ENCODE assay signal across 21 cellular contexts in the genomic region with DNA sequence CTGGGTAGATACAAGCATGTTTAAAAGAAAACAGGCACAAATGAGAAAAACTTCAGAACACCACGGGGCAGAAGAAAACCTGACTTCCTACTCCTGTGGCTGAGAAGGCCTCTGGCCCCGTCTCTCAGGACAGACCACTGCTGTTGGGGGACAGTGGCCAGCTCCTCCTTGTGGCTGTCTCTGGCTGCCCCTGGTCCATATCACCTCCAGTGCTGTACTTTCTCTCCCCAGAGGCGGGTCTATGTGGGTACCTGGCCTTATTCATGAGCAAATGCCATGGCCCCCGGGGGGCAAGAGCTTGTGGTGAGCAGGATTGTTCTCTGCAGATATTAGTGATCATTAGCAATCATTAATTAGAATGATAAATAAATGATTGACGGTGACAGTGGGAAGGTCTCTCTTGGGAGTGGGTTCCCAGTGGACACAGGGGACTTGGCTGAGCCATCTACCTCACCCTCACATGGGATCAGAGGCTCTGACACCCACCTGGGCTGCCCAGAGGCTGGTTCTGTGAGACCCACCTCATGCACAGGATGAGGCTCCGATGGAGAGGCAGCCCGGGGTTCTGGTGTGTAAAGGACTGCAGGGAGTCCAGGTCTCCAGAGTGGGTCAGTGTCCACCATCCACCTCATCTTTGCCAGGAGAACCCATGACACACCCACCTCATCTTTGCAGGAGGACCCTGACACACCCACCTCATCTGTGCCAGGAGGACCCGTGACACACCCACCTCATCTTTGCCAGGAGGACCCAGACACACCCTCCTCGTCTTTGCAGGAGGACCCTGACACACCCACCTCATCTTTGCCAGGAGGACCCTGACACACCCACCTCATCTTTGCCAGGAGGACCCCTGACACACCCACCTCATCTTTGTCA. TPM values are rescaled to one million over a fixed set of nuclear protein-coding genes. Genes with fewer than 3 reads are reported as not detected.
"Had no signal": no experiment of that assay in that cellular context is flagged by ENCODE, and none has a peak within 500 bp of the region (broad histone marks: within the 10 kb centered on the region; RNA-seq: fewer than 3 reads in every experiment).

No MANE protein-coding gene starts in this region.

- H3K4me1 ChIP-seq: body of pancreas, foreskin keratinocyte, psoas muscle had no signal

- H3K4me3 Mint-ChIP-seq: activated CD4-positive, alpha-beta T cell treated with anti-CD3 and anti-CD28 coated beads, Interleukin-2, amount 10 ng/mL, durations not matched to agents 7 days and 5 days; activated naive CD8-positive, alpha-beta T cell treated with anti-CD3 and anti-CD28 coated beads for 36 hours; activated T-helper 1 cell treated with anti-CD3 and anti-CD28 coated beads, Interleukin-12 subunit alpha, Interleukin-12 subunit beta, Interleukin-2, Interleukin-4 antibody, amounts not matched to agents 30 ng/mL and 10 ng/mL and 1 ng/mL, durations not matched to agents 14 hours and 24 hours and 36 hours; nephron had no signal

- H3K36me3 ChIP-seq: thoracic aorta had no signal

- H3K4me1 Mint-ChIP-seq: activated CD4-positive, alpha-beta T cell treated with anti-CD3 and anti-CD28 coated beads, Interleukin-2, amount 10 ng/mL, durations not matched to agents 7 days and 5 days; nephron had no signal

- H3K9me3 Mint-ChIP-seq: activated CD4-positive, alpha-beta T cell treated with anti-CD3 and anti-CD28 coated beads, Interleukin-2, amount 10 ng/mL, durations not matched to agents 7 days and 5 days; nephron had no signal

- ATAC-seq: body of pancreas, foreskin keratinocyte, left colon, psoas muscle had no signal

- H3K27ac ChIP-seq: body of pancreas, foreskin keratinocyte, psoas muscle, thoracic aorta had no signal

- H3K9me3 ChIP-seq: body of pancreas, psoas muscle, thoracic aorta had no signal

- H3K4me3 ChIP-seq: body of pancreas, psoas muscle, thoracic aorta had no signal

- DNase-seq: activated CD4-positive, alpha-beta T cell treated with anti-CD3 and anti-CD28 coated beads, Interleukin-2, amount 10 ng/mL, durations not matched to agents 7 days and 5 days; activated CD4-positive, CD25-positive, alpha-beta regulatory T cell; activated CD8-positive, alpha-beta memory T cell treated with anti-CD3 and anti-CD28 coated beads for 24 hours; activated naive CD8-positive, alpha-beta T cell treated with anti-CD3 and anti-CD28 coated beads for 36 hours; amygdala; body of pancreas; central memory CD4-positive, alpha-beta T cell; cortex of kidney; effector CD8-positive, alpha-beta T cell; foreskin keratinocyte; glutamatergic neuron; left colon; mammary epithelial cell; nucleus accumbens; stimulated activated CD4-positive, alpha-beta T cell treated with anti-CD3 and anti-CD28 coated beads, Interleukin-12 subunit alpha, Interleukin-12 subunit beta, amount 100 ng/mL, for 4 hours; stimulated activated CD4-positive, alpha-beta T cell treated with anti-CD3 and anti-CD28 coated beads, Interleukin-2, amount 100 ng/mL, for 24 hours; SW 1271 had no signal

- H3K36me3 Mint-ChIP-seq: activated naive CD8-positive, alpha-beta T cell treated with anti-CD3 and anti-CD28 coated beads for 36 hours had no signal

- H3K27ac Mint-ChIP-seq: activated CD4-positive, alpha-beta T cell treated with anti-CD3 and anti-CD28 coated beads, Interleukin-2, amount 10 ng/mL, durations not matched to agents 7 days and 5 days; activated naive CD8-positive, alpha-beta T cell treated with anti-CD3 and anti-CD28 coated beads for 36 hours; activated T-helper 1 cell treated with anti-CD3 and anti-CD28 coated beads, Interleukin-12 subunit alpha, Interleukin-12 subunit beta, Interleukin-2, Interleukin-4 antibody, amounts not matched to agents 30 ng/mL and 10 ng/mL and 1 ng/mL, durations not matched to agents 14 hours and 24 hours and 36 hours; nephron had no signal

RNA-seq across cellular contexts. Expression of gene CBFA2T3, which starts 30.6 kb away (rescaled TPM):
- total RNA-seq: activated CD4-positive, alpha-beta T cell treated with anti-CD3 and anti-CD28 coated beads, Interleukin-2, amount 10 ng/mL, durations not matched to agents 7 days and 5 days; activated T-helper 1 cell treated with anti-CD3 and anti-CD28 coated beads, Interleukin-12 subunit alpha, Interleukin-12 subunit beta, Interleukin-2, Interleukin-4 antibody, amounts not matched to agents 30 ng/mL and 10 ng/mL and 1 ng/mL, durations not matched to agents 14 hours and 24 hours and 36 hours had no signal
